In genomic region chrX:110992611-110993010, GRCh38 we compare ENCODE assay signal across 8 cellular contexts.
A peak's percentile ranks its signal among the peaks of the same experiment; 100 is the strongest.
DNase-seq lines count a peak whose midpoint lies in the region; ATAC-seq and TF ChIP-seq lines count a peak whose summit lies in the region.

No MANE protein-coding gene starts in this region.

- H3K27ac ChIP-seq in iPS DF 6.9 (ENCODE audit: low read length) = no peak overlapping the region
- H3K27ac ChIP-seq in upper lobe of right lung = no peak overlapping the region

- no peaks in the 10 kb centered on the region for H3K36me3 ChIP-seq in GM06990 (ENCODE audit: control insufficient read depth, insufficient read depth, low read length)
- no peaks in the 10 kb centered on the region for H3K36me3 ChIP-seq in iPS DF 6.9 (ENCODE audit: control insufficient read depth, insufficient read depth, low read length)
- no peaks in the 10 kb centered on the region for H3K36me3 ChIP-seq in upper lobe of right lung

- WGBS in iPS DF 6.9 (ENCODE audit: insufficient coverage, insufficient read length) = no CpG with 5 or more reads among the region's 8 CpGs

- DNase-seq in A172 (ENCODE audit: low spot score) (peak; percentile 0), GM06990 (ENCODE audit: extremely low read depth, insufficient read length) (peak; percentile 1), LHCN-M2 (ENCODE audit: low read depth) (peak; percentile 1), iPS DF 6.9 (ENCODE audit: low read depth, low spot score) (peak; percentile 18), upper lobe of right lung (no peak)
- DNase-seq in activated CD4-positive, alpha-beta T cell treated with anti-CD3 and anti-CD28 coated beads, Interleukin-2, amount 50 U/mL, for 4 hours = peak; percentile 1 to 3
- DNase-seq in NK-92 treated with Interleukin-12 subunit alpha and Interleukin-12 subunit beta, amount 100 ng/mL, for 24 hours (lab: John Stamatoyannopoulos, UW) = no peak

- H3K4me3 ChIP-seq in GM06990 (replicated peaks; ENCODE audit: low read depth, low read length) = no peak overlapping the region
- no peak overlapping the region for H3K4me3 ChIP-seq in iPS DF 6.9 (ENCODE audit: low read length)
- H3K4me3 ChIP-seq in upper lobe of right lung = no peak overlapping the region

- no peaks in the 10 kb centered on the region for H3K4me1 ChIP-seq in iPS DF 6.9 (ENCODE audit: control insufficient read depth, insufficient read depth, low read length)
- no peaks in the 10 kb centered on the region for H3K4me1 ChIP-seq in upper lobe of right lung

- H3K27me3 ChIP-seq in GM06990 (replicated peaks; ENCODE audit: control insufficient read depth, insufficient read depth, low read length) = no peaks in the 10 kb centered on the region; the same call in 1 of the 2 replicates
- no peaks in the 10 kb centered on the region for H3K27me3 ChIP-seq in iPS DF 6.9 (ENCODE audit: control insufficient read depth, insufficient read depth, low read length)
- H3K27me3 ChIP-seq in upper lobe of right lung = no peaks in the 10 kb centered on the region

- H3K9me3 ChIP-seq in iPS DF 6.9 (ENCODE audit: control insufficient read depth, insufficient read depth, low read length) = no peaks in the 10 kb centered on the region
- no peaks in the 10 kb centered on the region for H3K9me3 ChIP-seq in upper lobe of right lung

- peak; percentile 73 for TF ChIP-seq CTCF in GM06990 (IDR thresholded peaks at IDR 0.05; ENCODE audit: insufficient read depth, low read length, poor library complexity, severe bottlenecking)
- TF ChIP-seq CTCF in upper lobe of right lung (IDR thresholded peaks at IDR 0.05) = peak; percentile 37

- ATAC-seq in upper lobe of right lung (peak; percentile 31), GM19397 (IDR thresholded peaks at IDR 0.05; ENCODE audit: unreplicated experiment) (no peak)

- intact Hi-C loops in upper lobe of right lung (cut with DNase I) = no loop called here

Comparison
In these comparisons a context has a peak if more than half of its experiments do, and no peak if none do; other contexts are left out.
1. DNase-seq: peak in A172 (single experiment), GM06990 (single experiment), LHCN-M2 (single experiment), activated CD4-positive, alpha-beta T cell treated with anti-CD3 and anti-CD28 coated beads, Interleukin-2, amount 50 U/mL, for 4 hours (2 of 2) and iPS DF 6.9 (single experiment); none in upper lobe of right lung (single experiment) and NK-92 treated with Interleukin-12 subunit alpha and Interleukin-12 subunit beta, amount 100 ng/mL, for 24 hours (single experiment).